In genomic region chr20:1848378-1848777, GRCh38 we compare ENCODE assay signal across 21 cellular contexts. TPM values are rescaled to one million over a fixed set of nuclear protein-coding genes. Genes with fewer than 3 reads are reported as not detected.
"Had no signal": no experiment of that assay in that cellular context is flagged by ENCODE, and none has a peak within 500 bp of the region (broad histone marks: within the 10 kb centered on the region; RNA-seq: fewer than 3 reads in every experiment).

No MANE protein-coding gene starts in this region.

- H3K36me3 ChIP-seq: gastroesophageal sphincter, pancreas, right atrium auricular region, tibial artery, uterus had no signal

- H3K4me1 Mint-ChIP-seq: endodermal cell had no signal

- H3K27ac Mint-ChIP-seq: endodermal cell had no signal

- H3K9me3 ChIP-seq: gastroesophageal sphincter, pancreas, psoas muscle, tibial artery, uterus had no signal

- H3K4me1 ChIP-seq: pancreas, psoas muscle, right atrium auricular region, tibial artery, uterus had no signal

- H3K27ac ChIP-seq: coronary artery, gastroesophageal sphincter, pancreas, psoas muscle, right atrium auricular region, tibial artery, uterus had no signal

- H3K4me3 ChIP-seq: coronary artery, gastroesophageal sphincter, pancreas, psoas muscle, right atrium auricular region, tibial artery, uterus had no signal

- H3K27me3 ChIP-seq: gastroesophageal sphincter, pancreas, right atrium auricular region, tibial artery, uterus had no signal

- H3K9me3 Mint-ChIP-seq: endodermal cell had no signal

- H3K4me3 Mint-ChIP-seq: endodermal cell; naive thymus-derived CD8-positive, alpha-beta T cell; stimulated activated naive CD8-positive, alpha-beta T cell treated with anti-CD3 and anti-CD28 coated beads, Interleukin-15, amount 100 ng/mL, for 72 hours had no signal

- ATAC-seq: gastroesophageal sphincter; naive thymus-derived CD8-positive, alpha-beta T cell; pancreas; psoas muscle; stimulated activated naive CD8-positive, alpha-beta T cell treated with anti-CD3 and anti-CD28 coated beads, Interleukin-15, amount 100 ng/mL, for 72 hours had no signal

- DNase-seq: activated CD8-positive, alpha-beta memory T cell treated with anti-CD3 and anti-CD28 coated beads for 24 hours; activated CD8-positive, alpha-beta memory T cell treated with anti-CD3 and anti-CD28 coated beads, Interleukin-2, amount 50 U/mL, for 48 hours; activated naive CD4-positive, alpha-beta T cell treated with Interleukin-2 at 50 U/mL for 16 hours; activated T-cell treated with anti-CD3 and anti-CD28 coated beads, Interleukin-2, amount 50 U/mL, for 48 hours; amygdala; cerebellar nuclear complex; endodermal cell; head of caudate nucleus; naive thymus-derived CD8-positive, alpha-beta T cell; pancreas; psoas muscle; stimulated activated CD4-positive, alpha-beta T cell treated with anti-CD3 and anti-CD28 coated beads, Interleukin-12 subunit alpha, Interleukin-12 subunit beta, amount 100 ng/mL, for 4 hours; stimulated activated CD4-positive, alpha-beta T cell treated with anti-CD3 and anti-CD28 coated beads, Interleukin-4, amount 100 ng/mL, for 4 hours; stimulated activated naive CD8-positive, alpha-beta T cell treated with anti-CD3 and anti-CD28 coated beads, Interleukin-15, amount 100 ng/mL, for 72 hours; T-helper 9 cell; tibial artery; uterus had no signal

RNA-seq across cellular contexts. Expression of gene SIRPA, which starts 46.8 kb away (rescaled TPM):
- total RNA-seq: T-helper 1 cell treated with Interleukin-12 subunit alpha and Interleukin-12 subunit beta and Interleukin-4 antibody, amounts not matched to agents 30 ng/mL and 1 ng/mL, for 36 hours had no signal
